In genomic region chr17:50170662-50171370, GRCh38 we compare ENCODE assay signal across 7 cellular contexts. TPM values are rescaled to one million over a fixed set of nuclear protein-coding genes. Genes with fewer than 3 reads are reported as not detected.
DNase-seq lines count a peak whose midpoint lies in the region; ATAC-seq and TF ChIP-seq lines count a peak whose summit lies in the region.

No MANE protein-coding gene starts in this region.

- 91% methylated on average over 10 of the region's 10 CpGs for WGBS in hepatocyte (ENCODE audit: low lambda C conversion rate, missing lambda C conversion rate)

- no peaks in the 10 kb centered on the region for H3K9me2 ChIP-seq in hepatocyte (replicated peaks; ENCODE audit: insufficient read depth)

- TF ChIP-seq CTCF in osteocyte (IDR thresholded peaks at IDR 0.05), result no peak
- no peak for TF ChIP-seq CTCF in hepatocyte (IDR thresholded peaks at IDR 0.05; ENCODE audit: poor library complexity)

- H4K20me1 ChIP-seq in hepatocyte (ENCODE audit: insufficient read depth, poor library complexity, severe bottlenecking), result no peaks in the 10 kb centered on the region

- H3K27ac Mint-ChIP-seq in osteocyte (ENCODE audit: unreplicated experiment), result peak overlapping the region; percentile 98

- no peaks in the 10 kb centered on the region for H3K9me3 ChIP-seq in hepatocyte (ENCODE audit: low read depth)

- H3K4me3 Mint-ChIP-seq in osteocyte (ENCODE audit: unreplicated experiment), result no peak overlapping the region

- H3K4me1 ChIP-seq in hepatocyte (ENCODE audit: insufficient read depth), result peaks cover 16% of the 10 kb centered on the region

- H3K4me2 ChIP-seq in hepatocyte, result no peak overlapping the region

- H3K4me3 ChIP-seq in hepatocyte, result no peak overlapping the region

- peaks cover 73% of the 10 kb centered on the region for H3K4me1 Mint-ChIP-seq in osteocyte (ENCODE audit: unreplicated experiment)

- no peaks in the 10 kb centered on the region for H3K36me3 ChIP-seq in hepatocyte (replicated peaks; ENCODE audit: insufficient read depth, low read depth)

- DNase-seq in RPMI8226, result peak; percentile 82
- no peak for DNase-seq in osteocyte (ENCODE audit: extremely low spot score, unreplicated experiment)
- no peak for DNase-seq in AML-193 (lab: John Stamatoyannopoulos, UW)
- DNase-seq in NCI-H187 treated with DMSO at 0.1 percent for 48 hours (lab: John Stamatoyannopoulos, UW), result no peak
- DNase-seq in hepatocyte (ENCODE audit: low spot score), result no peak

- ATAC-seq in GM19023 (IDR thresholded peaks at IDR 0.05; ENCODE audit: unreplicated experiment) (peak; percentile 68), HG02678 (IDR thresholded peaks at IDR 0.05; ENCODE audit: unreplicated experiment) (peak; percentile 76)

- no peaks in the 10 kb centered on the region for H3K27me3 ChIP-seq in hepatocyte

- no peak overlapping the region for H3K27ac ChIP-seq in hepatocyte

- no peaks in the 10 kb centered on the region for H3K9me3 Mint-ChIP-seq in osteocyte (ENCODE audit: unreplicated experiment)

- H3K27me3 Mint-ChIP-seq in osteocyte (ENCODE audit: unreplicated experiment), result no peaks in the 10 kb centered on the region

- H3K36me3 Mint-ChIP-seq in osteocyte (ENCODE audit: unreplicated experiment), result peaks cover 3% of the 10 kb centered on the region

- H3K79me2 ChIP-seq in hepatocyte, result no peaks in the 10 kb centered on the region

- no peak overlapping the region for H2AFZ ChIP-seq in hepatocyte

RNA-seq across cellular contexts. Expression of gene SGCA, which starts 5.0 kb away (rescaled TPM):
- 12.0 and 13.0 TPM in 2 replicates for total RNA-seq in osteocyte
- 0.37 TPM in 1 of 2 replicates, not detected in the other for total RNA-seq in hepatocyte
- 0.83 and 2.2 TPM in 2 replicates for polyA plus RNA-seq in hepatocyte

RNA-seq across cellular contexts. Expression of gene PPP1R9B, which starts 20.3 kb away (rescaled TPM):
- total RNA-seq in osteocyte, result 175 and 176 TPM in 2 replicates
- 22.5 and 26.2 TPM in 2 replicates for total RNA-seq in hepatocyte
- 5.1 and 6.7 TPM in 2 replicates for polyA plus RNA-seq in hepatocyte

RNA-seq across cellular contexts. Expression of gene COL1A1, which starts 30.6 kb away (rescaled TPM):
- 25,918 and 28,023 TPM in 2 replicates for total RNA-seq in osteocyte
- 351 and 1,063 TPM in 2 replicates for total RNA-seq in hepatocyte
- 5,822 and 6,071 TPM in 2 replicates for polyA plus RNA-seq in hepatocyte

RNA-seq across cellular contexts. Expression of gene SAMD14, which starts 40.9 kb away (rescaled TPM):
- 36.1 and 36.8 TPM in 2 replicates for total RNA-seq in osteocyte
- total RNA-seq in hepatocyte, result 2.4 and 3.1 TPM in 2 replicates
- 3.1 and 4.2 TPM in 2 replicates for polyA plus RNA-seq in hepatocyte

Comparison
In these comparisons a context has a peak if more than half of its experiments do, and no peak if none do; other contexts are left out.
1. RNA of gene COL1A1, which starts 30.6 kb away (total RNA-seq): 25,918 to 28,023 TPM in osteocyte; 351 to 1,063 TPM in hepatocyte; every median in the first group is over 10 times any median in the second.